In genomic region chrX:119887721-119888425, GRCh38 we compare ENCODE assay signal across 1 cellular context.
TF ChIP-seq lines count a peak whose summit lies in the region.

No MANE protein-coding gene starts in this region.

TF ChIP-seq in endothelial cell of umbilical vein, 7 proteins besides CTCF, POLR2A, EP300 and RAD21:
- TF ChIP-seq JUN (IDR thresholded peaks at IDR 0.05; ENCODE audit: borderline replicate concordance, insufficient read depth, insufficient read length, low read depth) (no peak), GATA2 (IDR thresholded peaks at IDR 0.05; ENCODE audit: insufficient read depth, insufficient read length, low read depth, low read length) (no peak)
